ENCODE assay signal across 1 cellular context in genomic region chr14:89382487-89383170, GRCh38.
TF ChIP-seq lines count a peak whose summit lies in the region.

No MANE protein-coding gene starts in this region.

TF ChIP-seq in WTC11, 78 proteins besides CTCF, POLR2A, EP300 and RAD21 (continued from another document):
- TF ChIP-seq, protein P1, sequence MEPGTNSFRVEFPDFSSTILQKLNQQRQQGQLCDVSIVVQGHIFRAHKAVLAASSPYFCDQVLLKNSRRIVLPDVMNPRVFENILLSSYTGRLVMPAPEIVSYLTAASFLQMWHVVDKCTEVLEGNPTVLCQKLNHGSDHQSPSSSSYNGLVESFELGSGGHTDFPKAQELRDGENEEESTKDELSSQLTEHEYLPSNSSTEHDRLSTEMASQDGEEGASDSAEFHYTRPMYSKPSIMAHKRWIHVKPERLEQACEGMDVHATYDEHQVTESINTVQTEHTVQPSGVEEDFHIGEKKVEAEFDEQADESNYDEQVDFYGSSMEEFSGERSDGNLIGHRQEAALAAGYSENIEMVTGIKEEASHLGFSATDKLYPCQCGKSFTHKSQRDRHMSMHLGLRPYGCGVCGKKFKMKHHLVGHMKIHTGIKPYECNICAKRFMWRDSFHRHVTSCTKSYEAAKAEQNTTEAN (CRISPR knock-in tag; IDR thresholded peaks at IDR 0.05), result no peak
TF ChIP-seq in WTC11: peak in this region for 0.
